ENCODE assay signal across 1 cellular context in genomic region chr14:95537298-95538089, GRCh38.
TF ChIP-seq lines count a peak whose summit lies in the region.

No MANE protein-coding gene starts in this region.

TF ChIP-seq in A549, 52 proteins besides CTCF, POLR2A, EP300 and RAD21 (continued from another document):
- TF ChIP-seq, protein P1, sequence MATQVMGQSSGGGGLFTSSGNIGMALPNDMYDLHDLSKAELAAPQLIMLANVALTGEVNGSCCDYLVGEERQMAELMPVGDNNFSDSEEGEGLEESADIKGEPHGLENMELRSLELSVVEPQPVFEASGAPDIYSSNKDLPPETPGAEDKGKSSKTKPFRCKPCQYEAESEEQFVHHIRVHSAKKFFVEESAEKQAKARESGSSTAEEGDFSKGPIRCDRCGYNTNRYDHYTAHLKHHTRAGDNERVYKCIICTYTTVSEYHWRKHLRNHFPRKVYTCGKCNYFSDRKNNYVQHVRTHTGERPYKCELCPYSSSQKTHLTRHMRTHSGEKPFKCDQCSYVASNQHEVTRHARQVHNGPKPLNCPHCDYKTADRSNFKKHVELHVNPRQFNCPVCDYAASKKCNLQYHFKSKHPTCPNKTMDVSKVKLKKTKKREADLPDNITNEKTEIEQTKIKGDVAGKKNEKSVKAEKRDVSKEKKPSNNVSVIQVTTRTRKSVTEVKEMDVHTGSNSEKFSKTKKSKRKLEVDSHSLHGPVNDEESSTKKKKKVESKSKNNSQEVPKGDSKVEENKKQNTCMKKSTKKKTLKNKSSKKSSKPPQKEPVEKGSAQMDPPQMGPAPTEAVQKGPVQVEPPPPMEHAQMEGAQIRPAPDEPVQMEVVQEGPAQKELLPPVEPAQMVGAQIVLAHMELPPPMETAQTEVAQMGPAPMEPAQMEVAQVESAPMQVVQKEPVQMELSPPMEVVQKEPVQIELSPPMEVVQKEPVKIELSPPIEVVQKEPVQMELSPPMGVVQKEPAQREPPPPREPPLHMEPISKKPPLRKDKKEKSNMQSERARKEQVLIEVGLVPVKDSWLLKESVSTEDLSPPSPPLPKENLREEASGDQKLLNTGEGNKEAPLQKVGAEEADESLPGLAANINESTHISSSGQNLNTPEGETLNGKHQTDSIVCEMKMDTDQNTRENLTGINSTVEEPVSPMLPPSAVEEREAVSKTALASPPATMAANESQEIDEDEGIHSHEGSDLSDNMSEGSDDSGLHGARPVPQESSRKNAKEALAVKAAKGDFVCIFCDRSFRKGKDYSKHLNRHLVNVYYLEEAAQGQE (IDR thresholded peaks at IDR 0.05): no peak
- no peak for TF ChIP-seq ELK1 (IDR thresholded peaks at IDR 0.05; ENCODE audit: low read depth, low read length)
TF ChIP-seq in A549: peak in this region for 0.
